8 cellular contexts compared by ENCODE assay signal in genomic region chr22:35921777-35922176, GRCh38.
DNase-seq lines count a peak whose midpoint lies in the region; ATAC-seq, FAIRE-seq and TF ChIP-seq lines count a peak whose summit lies in the region.

No MANE protein-coding gene starts in this region.

- peaks cover 0 to 4% (median 0%) of the 10 kb centered on the region in 5 donors for H3K27me3 Mint-ChIP-seq in naive thymus-derived CD4-positive, alpha-beta T cell

- DNase-seq in GM04503 (ENCODE audit: low read depth) (peak; percentile 79), NCI-H1694 treated with DMSO at 0.1 percent for 48 hours (lab: John Stamatoyannopoulos, UW) (peak; percentile 59), upper lobe of right lung (no peak)
- DNase-seq in naive thymus-derived CD4-positive, alpha-beta T cell = peak in 6 of 9 donors; percentile 21 to 36 (median 30)

- no peaks in the 10 kb centered on the region for H3K9me3 ChIP-seq in naive thymus-derived CD4-positive, alpha-beta T cell (ENCODE audit: control insufficient read depth in 2 of 3, low read length in 3 of 3)
- no peaks in the 10 kb centered on the region for H3K9me3 ChIP-seq in upper lobe of right lung

- H3K4me1 Mint-ChIP-seq in naive thymus-derived CD4-positive, alpha-beta T cell = peaks cover 0 to 5% (median 0%) of the 10 kb centered on the region in 7 donors

- intact Hi-C loops in naive thymus-derived CD4-positive, alpha-beta T cell (cut with micrococcal nuclease) = loop anchor here (1.0 to 5.0 kb wide), 4 partner anchors 201 to 571 kb away; no protein-coding TSS in a partner anchor
- intact Hi-C loops in upper lobe of right lung (cut with DNase I) = no loop called here

- POLR2A ChIA-PET in naive thymus-derived CD4-positive, alpha-beta T cell (lab: Charles Lee) = no interaction called here

- H3K27ac ChIP-seq in VCaP (no peak overlapping the region; the same call in 1 of the 2 replicates), upper lobe of right lung (peak overlapping the region; percentile 68)
- no peak overlapping the region for H3K27ac ChIP-seq in naive thymus-derived CD4-positive, alpha-beta T cell (ENCODE audit: low read depth, low read length)

- H3K4me3 ChIP-seq in naive thymus-derived CD4-positive, alpha-beta T cell (ENCODE audit: low read length) = no peak overlapping the region
- no peak overlapping the region for H3K4me3 ChIP-seq in upper lobe of right lung

- no peaks in the 10 kb centered on the region for H3K9me3 Mint-ChIP-seq in naive thymus-derived CD4-positive, alpha-beta T cell

- H3K27ac Mint-ChIP-seq in naive thymus-derived CD4-positive, alpha-beta T cell = peak overlapping the region in 1 of 9 donors; percentile 4

- H3K36me3 Mint-ChIP-seq in naive thymus-derived CD4-positive, alpha-beta T cell = no peaks in the 10 kb centered on the region

- TF ChIP-seq CTCF in VCaP (conservative IDR thresholded peaks at IDR 0.05) (peak; percentile 83), upper lobe of right lung (IDR thresholded peaks at IDR 0.05) (peak; percentile 71)

- ATAC-seq in esophagus mucosa (peak; percentile 75), upper lobe of right lung (peak; percentile 97), HG03139 (IDR thresholded peaks at IDR 0.05; ENCODE audit: unreplicated experiment) (no peak)
- ATAC-seq in naive thymus-derived CD4-positive, alpha-beta T cell = peak; percentile 49

- CTCF ChIA-PET in naive thymus-derived CD4-positive, alpha-beta T cell (lab: Charles Lee) = interaction anchor here (0.5 to 2.0 kb wide), 3 partner anchors 104 to 294 kb away, joined by 3 to 8 read pairs (median 3); no protein-coding TSS in a partner anchor

- no peaks in the 10 kb centered on the region for H3K4me1 ChIP-seq in naive thymus-derived CD4-positive, alpha-beta T cell (ENCODE audit: control insufficient read depth in 2 of 2, insufficient read depth in 2 of 2, low read length in 2 of 2)
- peaks cover 23% of the 10 kb centered on the region for H3K4me1 ChIP-seq in upper lobe of right lung

- H3K27me3 ChIP-seq in naive thymus-derived CD4-positive, alpha-beta T cell (ENCODE audit: control insufficient read depth in 2 of 2, insufficient read depth in 2 of 2, low read length in 2 of 2) = no peaks in the 10 kb centered on the region
- H3K27me3 ChIP-seq in upper lobe of right lung = no peaks in the 10 kb centered on the region

- H3K36me3 ChIP-seq in naive thymus-derived CD4-positive, alpha-beta T cell (ENCODE audit: control insufficient read depth in 2 of 3, insufficient read depth in 3 of 3, low read length in 3 of 3) = no peaks in the 10 kb centered on the region
- no peaks in the 10 kb centered on the region for H3K36me3 ChIP-seq in upper lobe of right lung

- H3K4me3 Mint-ChIP-seq in naive thymus-derived CD4-positive, alpha-beta T cell = no peak overlapping the region

- FAIRE-seq in A204.1 (lab: Jason Lieb, UNC) = peak; percentile 94
